ENCODE assay signal across 26 cellular contexts in the genomic region with DNA sequence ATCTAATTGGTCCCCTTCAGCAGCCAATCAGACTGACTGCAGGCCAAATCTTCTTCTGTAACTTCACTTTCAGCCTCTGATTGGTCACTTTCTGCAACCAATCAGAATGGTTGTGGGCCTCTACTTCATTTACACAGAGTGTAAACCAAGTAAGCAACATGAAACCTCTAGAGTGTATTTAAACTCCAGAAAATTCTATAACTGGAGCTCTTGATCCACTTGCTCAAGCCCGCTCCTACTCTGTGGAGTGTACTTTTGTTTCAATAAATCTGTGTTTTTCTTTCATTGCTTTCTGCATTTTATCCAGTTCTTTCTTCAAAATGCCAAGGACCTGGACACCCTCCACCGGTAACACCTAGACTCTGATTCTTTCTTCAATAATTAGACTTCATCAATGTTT.
"Had no signal": no experiment of that assay in that cellular context is flagged by ENCODE, and none has a peak within 500 bp of the region (broad histone marks: within the 10 kb centered on the region; RNA-seq: fewer than 3 reads in every experiment).

No MANE protein-coding gene starts in this region.

- ATAC-seq: stimulated activated effector memory CD8-positive, alpha-beta T cell treated with anti-CD3 and anti-CD28 coated beads, Interleukin-12 subunit alpha, Interleukin-12 subunit beta, amount 100 ng/mL, for 72 hours; stimulated activated memory B cell treated with anti-CD40 and anti-IgM and Interleukin-4, amounts not matched to agents 10 μg/mL and 1 μg/mL and 100 μg/mL, for 72 hours; stimulated activated naive B cell treated with anti-CD40 and anti-IgM and Interleukin-4, amounts not matched to agents 10 μg/mL and 1 μg/mL and 100 μg/mL, for 72 hours; stimulated activated naive CD8-positive, alpha-beta T cell treated with anti-CD3 and anti-CD28 coated beads, Interleukin-15, amount 100 ng/mL, for 72 hours; stimulated activated naive CD8-positive, alpha-beta T cell treated with anti-CD3 and anti-CD28 coated beads, Interleukin-15, Interleukin-2, amounts not matched to agents 100 U/mL and 50 U/mL, for 24 hours; upper lobe of right lung had no signal

- H3K9me3 ChIP-seq: thoracic aorta, thyroid gland, tibial artery, uterus had no signal

- DNase-seq: stimulated activated CD4-positive, alpha-beta T cell treated with anti-CD3 and anti-CD28 coated beads, Interleukin-2, amount 100 ng/mL, for 24 hours; stimulated activated CD4-positive, alpha-beta T cell treated with anti-CD3 and anti-CD28 coated beads, Interleukin-2, amount 100 ng/mL, for 48 hours; stimulated activated CD4-positive, alpha-beta T cell treated with anti-CD3 and anti-CD28 coated beads, Interleukin-4, amount 100 ng/mL, for 1 hour; stimulated activated CD4-positive, alpha-beta T cell treated with anti-CD3 and anti-CD28 coated beads, Interleukin-4, amount 100 ng/mL, for 24 hours; stimulated activated CD4-positive, alpha-beta T cell treated with anti-CD3 and anti-CD28 coated beads, Interleukin-4, amount 100 ng/mL, for 4 hours; stimulated activated CD8-positive, alpha-beta memory T cell treated with anti-CD3 and anti-CD28 coated beads, Interleukin-4, amount 100 ng/mL, for 48 hours; stimulated activated naive B cell treated with anti-CD40 and anti-IgM and Interleukin-4, amounts not matched to agents 10 μg/mL and 1 μg/mL and 100 μg/mL, for 72 hours; stimulated activated naive CD4-positive, alpha-beta T cell; stimulated activated naive CD4-positive, alpha-beta T cell treated with Interleukin-2 at 50 U/mL for 16 hours; stimulated activated naive CD8-positive, alpha-beta T cell treated with anti-CD3 and anti-CD28 coated beads, Interleukin-15, amount 100 ng/mL, for 72 hours; stimulated activated naive CD8-positive, alpha-beta T cell treated with anti-CD3 and anti-CD28 coated beads, Interleukin-15, Interleukin-2, amounts not matched to agents 100 U/mL and 50 U/mL, for 24 hours; stomach; substantia nigra; thyroid gland; tibial artery; transverse colon; trophoblast cell; upper lobe of right lung; uterus had no signal

- H3K27ac ChIP-seq: stomach, suprapubic skin, thoracic aorta, thyroid gland, tibial artery, tibial nerve, transverse colon, upper lobe of right lung, uterus, vagina had no signal

- H3K36me3 ChIP-seq: stomach, suprapubic skin, thoracic aorta, thyroid gland, transverse colon, upper lobe of right lung, uterus, vagina had no signal

- FAIRE-seq: urothelium cell line had no signal

- H3K4me3 ChIP-seq: stomach, suprapubic skin, thoracic aorta, thyroid gland, tibial artery, tibial nerve, transverse colon, upper lobe of right lung, uterus, vagina had no signal

- H3K4me1 ChIP-seq: stomach, suprapubic skin, thyroid gland, tibial nerve, upper lobe of right lung, uterus, vagina had no signal

- H3K27me3 ChIP-seq: stomach, suprapubic skin, thyroid gland, tibial artery, tibial nerve, transverse colon, upper lobe of right lung, uterus, vagina had no signal
